Comparison of ENCODE assay signal across 8 cellular contexts in the genomic region with DNA sequence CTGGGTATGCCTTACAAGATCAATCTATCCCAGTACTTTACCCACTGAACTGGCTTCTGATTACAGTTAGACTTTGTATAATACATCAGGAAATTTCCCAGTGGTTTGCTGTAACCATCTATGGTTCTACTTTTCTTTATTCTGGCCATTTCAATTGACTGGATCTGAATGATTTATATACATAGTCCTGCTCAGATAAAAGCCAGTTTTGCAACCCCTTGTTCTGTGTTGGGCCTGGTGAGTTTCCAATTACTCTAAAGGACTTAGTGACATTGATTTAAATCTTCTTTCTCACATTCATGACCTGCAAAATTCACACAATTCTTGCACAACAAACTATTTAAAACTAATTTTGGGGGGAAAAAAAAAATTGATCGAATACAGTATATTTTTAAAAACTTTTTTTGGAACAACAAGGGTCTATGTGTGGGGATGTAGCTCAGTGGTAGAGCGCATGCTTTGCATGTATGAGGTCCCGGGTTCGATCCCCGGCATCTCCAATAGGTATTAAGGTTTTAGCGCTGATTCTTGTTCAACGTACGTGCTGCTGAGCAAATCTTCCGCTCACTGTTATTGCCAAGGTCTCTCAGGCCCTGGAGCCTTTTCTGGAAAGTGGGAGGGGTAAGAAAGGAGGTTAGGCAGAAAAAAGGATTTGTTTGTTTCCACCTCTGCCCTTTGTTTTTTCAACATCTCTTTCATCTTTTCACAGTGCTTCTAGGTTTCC.
A peak's percentile ranks its signal among the peaks of the same experiment; 100 is the strongest.
DNase-seq lines count a peak whose midpoint lies in the region; ATAC-seq and TF ChIP-seq lines count a peak whose summit lies in the region.

No MANE protein-coding gene starts in this region.

- ATAC-seq in GM21786 (IDR thresholded peaks at IDR 0.05; ENCODE audit: unreplicated experiment): no peak

- DNase-seq in COR-L47 (lab: John Stamatoyannopoulos, UW) (peak; percentile 44), HS-27A (ENCODE audit: low read depth) (peak; percentile 68), SW 1271 (lab: John Stamatoyannopoulos, UW) (peak; percentile 76 to 87), iPS DF 19.7 (ENCODE audit: low read depth, low spot score) (peak; percentile 69), NCI-H2196 (lab: John Stamatoyannopoulos, UW; ENCODE audit: unreplicated experiment) (no peak), GM20000 (ENCODE audit: low spot score) (no peak)
- DNase-seq in effector CD8-positive, alpha-beta T cell (lab: John Stamatoyannopoulos, UW): no peak

- no peak for TF ChIP-seq CTCF in GM20000 (IDR thresholded peaks at IDR 0.05; ENCODE audit: extremely low read depth, missing control alignments)

Comparison
In these comparisons a context has a peak if more than half of its experiments do, and no peak if none do; other contexts are left out.
1. DNase-seq: peak in COR-L47 (single experiment), HS-27A (single experiment), SW 1271 (2 of 2) and iPS DF 19.7 (single experiment); none in NCI-H2196 (single experiment), effector CD8-positive, alpha-beta T cell (single experiment) and GM20000 (single experiment).